ENCODE assay signal across 12 cellular contexts in genomic region chr2:69780907-69781306, GRCh38. TPM values are rescaled to one million over a fixed set of nuclear protein-coding genes. Genes with fewer than 3 reads are reported as not detected.
A peak's percentile ranks its signal among the peaks of the same experiment; 100 is the strongest.
DNase-seq lines count a peak whose midpoint lies in the region; ATAC-seq and TF ChIP-seq lines count a peak whose summit lies in the region.
"Had no signal": no experiment of that assay in that cellular context is flagged by ENCODE, and none has a peak within 500 bp of the region (broad histone marks: within the 10 kb centered on the region; RNA-seq: fewer than 3 reads in every experiment).

No MANE protein-coding gene starts in this region.

- intact Hi-C loops in posterior vena cava (cut with DNase I), result no loop called here

- peaks cover 9% of the 10 kb centered on the region for H3K36me3 Mint-ChIP-seq in WTC11
- H3K36me3 Mint-ChIP-seq: activated CD4-positive, alpha-beta memory T cell treated with anti-CD3 and anti-CD28 coated beads for 36 hours had no signal

- H2AFZ ChIP-seq in OCI-LY3 (ENCODE audit: low read depth, low read length), result no peak overlapping the region

- TF ChIP-seq CTCF in OCI-LY3 (IDR thresholded peaks at IDR 0.05; ENCODE audit: low read depth, low read length), result no peak
- TF ChIP-seq CTCF in liver (IDR thresholded peaks at IDR 0.05; ENCODE audit: low read depth, low read length, missing input control), result no peak
- no peak for TF ChIP-seq CTCF in WTC11 (IDR thresholded peaks at IDR 0.05)

- H3K27me3 ChIP-seq in OCI-LY3 (ENCODE audit: low read depth, low read length), result no peaks in the 10 kb centered on the region
- no peaks in the 10 kb centered on the region for H3K27me3 ChIP-seq in liver (ENCODE audit: control insufficient read depth in 4 of 4, insufficient read depth in 4 of 4, low read length in 3 of 4)

- H4K20me1 ChIP-seq in OCI-LY3 (ENCODE audit: insufficient read depth, low read length), result no peaks in the 10 kb centered on the region

- H3K4me3 Mint-ChIP-seq in WTC11, result no peak overlapping the region
- H3K4me3 Mint-ChIP-seq: activated CD4-positive, alpha-beta memory T cell treated with anti-CD3 and anti-CD28 coated beads for 36 hours; nephron progenitor cell had no signal

- no peak overlapping the region for H3K27ac ChIP-seq in OCI-LY3 (ENCODE audit: low read length)
- H3K27ac ChIP-seq in liver (ENCODE audit: low read depth in 1 of 2, low read length in 2 of 2), result peak overlapping the region; percentile 39 to 65

- H3K4me1 ChIP-seq in OCI-LY3 (ENCODE audit: low read length), result peaks cover 29% of the 10 kb centered on the region
- peaks cover 17 to 64% (median 55%) of the 10 kb centered on the region in 4 donors for H3K4me1 ChIP-seq in liver (ENCODE audit: control insufficient read depth in 4 of 4, insufficient read depth in 4 of 4, low read length in 3 of 4)

- DNase-seq in NCI-H510A treated with DMSO at 0.1 percent for 48 hours (lab: John Stamatoyannopoulos, UW), result peak; percentile 42
- DNase-seq in NCI-H510A (lab: John Stamatoyannopoulos, UW), result no peak
- no peak for DNase-seq in HUDEP-2 (lab: John Stamatoyannopoulos, UW; ENCODE audit: unreplicated experiment in 76 of 76)
- no peak for DNase-seq in WTC11 (ENCODE audit: low spot score)
- DNase-seq in SIG-M5 treated with dmso at 0.1 percent for 504 hours (lab: John Stamatoyannopoulos, UW; ENCODE audit: unreplicated experiment), result no peak
- no peak for DNase-seq in posterior vena cava (ENCODE audit: low spot score)
- DNase-seq: activated CD4-positive, alpha-beta memory T cell treated with anti-CD3 and anti-CD28 coated beads for 36 hours; activated effector memory CD4-positive, alpha-beta T cell treated with anti-CD3 and anti-CD28 coated beads, Interleukin-2, amount 50 U/mL, for 16 hours; nephron progenitor cell; T-helper 2 cell had no signal

- H3K9me3 Mint-ChIP-seq in WTC11, result peaks cover 12% of the 10 kb centered on the region

- no peaks in the 10 kb centered on the region for H3K27me3 Mint-ChIP-seq in WTC11 (ENCODE audit: low read depth)
- H3K27me3 Mint-ChIP-seq: activated CD4-positive, alpha-beta memory T cell treated with anti-CD3 and anti-CD28 coated beads for 36 hours had no signal

- no peak overlapping the region for H3K27ac Mint-ChIP-seq in WTC11
- H3K27ac Mint-ChIP-seq: activated CD4-positive, alpha-beta memory T cell treated with anti-CD3 and anti-CD28 coated beads for 36 hours; nephron progenitor cell had no signal

- no peaks in the 10 kb centered on the region for H3K79me2 ChIP-seq in OCI-LY3 (ENCODE audit: low read length)

- H3K4me3 ChIP-seq in OCI-LY3 (ENCODE audit: low read length) (no peak overlapping the region), liver (ENCODE audit: low read depth in 1 of 3, low read length in 3 of 3) (no peak overlapping the region)

- TF ChIP-seq RAD21 in liver (IDR thresholded peaks at IDR 0.05), result no peak

- H3K9ac ChIP-seq in OCI-LY3 (ENCODE audit: low read length) (no peak overlapping the region), liver (ENCODE audit: low read depth in 1 of 2, low read length in 2 of 2) (peak overlapping the region in 1 of 2 donors; percentile 24)

- WGBS in liver, result 32% methylated on average over 5 of the region's 5 CpGs

- POLR2A ChIA-PET in WTC11 (lab: Charles Lee), result interaction anchor here (0.6 kb wide), 1 partner anchor 131 kb away, joined by 6 read pairs; no protein-coding TSS in a partner anchor

- ATAC-seq in WTC11, result no peak

- CTCF ChIA-PET in WTC11 (lab: Charles Lee), result interaction anchor here (1.4 to 2.1 kb wide), 2 partner anchors 36 to 56 kb away, joined by 4 to 15 read pairs; no protein-coding TSS in a partner anchor

- H3K4me1 Mint-ChIP-seq in WTC11, result peaks cover 45% of the 10 kb centered on the region

- H3K9me3 ChIP-seq in OCI-LY3 (ENCODE audit: insufficient read depth, low read length), result no peaks in the 10 kb centered on the region
- no peaks in the 10 kb centered on the region for H3K9me3 ChIP-seq in liver (ENCODE audit: control insufficient read depth in 4 of 4, low read length in 3 of 4)

- peak overlapping the region; percentile 33 for H3K4me2 ChIP-seq in OCI-LY3 (ENCODE audit: low read length)

- H3K36me3 ChIP-seq in OCI-LY3 (replicated peaks; ENCODE audit: low read depth, low read length) (peaks cover 4% of the 10 kb centered on the region), liver (ENCODE audit: control insufficient read depth in 4 of 4, insufficient read depth in 3 of 4, low read depth in 1 of 4, low read length in 3 of 4) (peaks cover 0 to 1% (median 0%) of the 10 kb centered on the region in 4 donors)

TF ChIP-seq in liver, 16 proteins besides CTCF, POLR2A, EP300 and RAD21 (continues in another document):
- TF ChIP-seq TAF1 (conservative IDR thresholded peaks at IDR 0.05) (no peak), NR2F2 (IDR thresholded peaks at IDR 0.05) (no peak), EGR1 (IDR thresholded peaks at IDR 0.05; ENCODE audit: low read depth in 2 of 2) (no peak), GABPA (IDR thresholded peaks at IDR 0.05 in 1 of 2, conservative IDR thresholded peaks at IDR 0.05 in 1 of 2) (no peak), YY1 (IDR thresholded peaks at IDR 0.05) (no peak), SP1 (IDR thresholded peaks at IDR 0.05) (no peak), HNF4G (IDR thresholded peaks at IDR 0.05) (no peak), ATF3 (IDR thresholded peaks at IDR 0.05) (no peak), FOXA2 (IDR thresholded peaks at IDR 0.05) (no peak), ZBTB33 (IDR thresholded peaks at IDR 0.05) (no peak)

TF ChIP-seq in WTC11, 78 proteins besides CTCF, POLR2A, EP300 and RAD21 (continues in another document):
- TF ChIP-seq ATF1 (CRISPR knock-in tag; IDR thresholded peaks at IDR 0.05) (no peak), FOXJ3 (CRISPR knock-in tag; IDR thresholded peaks at IDR 0.05; ENCODE audit: borderline replicate concordance) (no peak), ZNF423 (CRISPR knock-in tag; IDR thresholded peaks at IDR 0.05) (no peak), ZBTB43 (CRISPR knock-in tag; IDR thresholded peaks at IDR 0.05) (no peak), CBFB (CRISPR knock-in tag; IDR thresholded peaks at IDR 0.05; ENCODE audit: low read depth) (no peak), GRHL2 (CRISPR knock-in tag; IDR thresholded peaks at IDR 0.05; ENCODE audit: insufficient replicate concordance, severe bottlenecking) (no peak), ATF2 (CRISPR knock-in tag; IDR thresholded peaks at IDR 0.05; ENCODE audit: borderline replicate concordance, low read depth) (no peak), ZNF121 (CRISPR knock-in tag; IDR thresholded peaks at IDR 0.05) (no peak), FOXP4 (CRISPR knock-in tag; IDR thresholded peaks at IDR 0.05) (no peak), ZNF263 (CRISPR knock-in tag; IDR thresholded peaks at IDR 0.05; ENCODE audit: low read depth) (no peak), ZNF416 (CRISPR knock-in tag; IDR thresholded peaks at IDR 0.05) (no peak), NR3C1 (CRISPR knock-in tag; conservative IDR thresholded peaks at IDR 0.05; ENCODE audit: low read depth) (no peak)

RNA-seq across cellular contexts. Expression of gene ANXA4, which starts 39.0 kb away (rescaled TPM):
- total RNA-seq in liver, result 10 to 100 TPM; 17.6 to 48.9 TPM
- 100 to 1,000 TPM in 1 of 2 donors, 10 to 100 TPM in 1; 69.9 to 135 TPM for polyA plus RNA-seq in liver
- 9.5 to 13.6 TPM (median 12.3 TPM) in 3 replicates for total RNA-seq in WTC11 (2021)
- 10 to 100 TPM; 90.8 to 92.2 TPM for total RNA-seq in posterior vena cava

RNA-seq across cellular contexts. Expression of gene GMCL1, which starts 48.6 kb away (rescaled TPM):
- total RNA-seq in liver, result 10 to 100 TPM in 1 of 2 donors, 1 to 10 TPM in 1; 7.7 to 11.2 TPM
- polyA plus RNA-seq in liver, result 1 to 10 TPM; 5.0 to 6.3 TPM
- total RNA-seq in WTC11 (2021), result 17.2 to 21.6 TPM (median 20.5 TPM) in 3 replicates
- total RNA-seq in posterior vena cava, result 10 to 100 TPM; 10.4 to 11.5 TPM
